23 cellular contexts compared by ENCODE assay signal in the genomic region with DNA sequence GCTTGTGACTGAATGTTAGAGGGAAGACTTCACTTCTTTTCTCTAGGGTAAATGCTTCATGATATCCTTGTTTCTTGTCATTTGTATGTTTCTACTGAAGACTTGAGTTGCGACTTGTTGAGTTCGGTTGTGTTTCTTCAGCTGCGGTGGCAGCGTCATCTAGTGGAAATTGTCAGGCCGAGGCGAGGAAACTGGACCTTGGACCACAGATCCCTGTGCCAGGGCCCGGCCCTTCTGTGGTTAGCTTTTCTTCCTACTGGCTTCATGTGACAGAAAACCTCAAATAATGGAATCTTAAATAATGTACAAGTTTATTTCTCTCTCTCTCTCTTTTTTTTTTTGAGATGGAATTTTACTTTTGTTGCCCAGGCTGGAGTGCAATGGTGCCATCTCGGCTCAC. TPM values are rescaled to one million over a fixed set of nuclear protein-coding genes. Genes with fewer than 3 reads are reported as not detected.
DNase-seq lines count a peak whose midpoint lies in the region; ATAC-seq and TF ChIP-seq lines count a peak whose summit lies in the region.
"Had no signal": no experiment of that assay in that cellular context is flagged by ENCODE, and none has a peak within 500 bp of the region (broad histone marks: within the 10 kb centered on the region; RNA-seq: fewer than 3 reads in every experiment).

No MANE protein-coding gene starts in this region.

- no peak for DNase-seq in cardiac muscle cell (ENCODE audit: low read depth in 1 of 2, low spot score in 1 of 2)
- DNase-seq in cardiac septum (ENCODE audit: low spot score) = no peak
- peak; percentile 68 to 81 for DNase-seq in left colon
- DNase-seq in neural progenitor cell (ENCODE audit: low spot score) = no peak
- DNase-seq in activated T-cell treated with anti-CD3 and anti-CD28 coated beads, Interleukin-2, amount 50 U/mL, for 24 hours = no peak
- DNase-seq in stimulated activated CD4-positive, alpha-beta T cell treated with anti-CD3 and anti-CD28 coated beads, Interleukin-12 subunit alpha, Interleukin-12 subunit beta, amount 100 ng/mL, for 4 hours = no peak
- DNase-seq: activated CD4-positive, alpha-beta T cell treated with anti-CD3 and anti-CD28 coated beads, Interleukin-2, amount 50 U/mL, for 4 hours; activated CD8-positive, alpha-beta memory T cell treated with anti-CD3 and anti-CD28 coated beads, Interleukin-2, amount 50 U/mL, for 4 hours; activated naive CD8-positive, alpha-beta T cell treated with anti-CD3 and anti-CD28 coated beads, Interleukin-2, amount 10 ng/mL, durations not matched to agents 7 days and 5 days; brain microvascular endothelial cell; COR-L47; naive thymus-derived CD4-positive, alpha-beta T cell; NCI-H1417 treated with DMSO at 0.1 percent for 48 hours; NCI-H524; SK-N-SH; stimulated activated CD4-positive, alpha-beta T cell treated with anti-CD3 and anti-CD28 coated beads, Interleukin-2, amount 100 ng/mL, for 24 hours had no signal

- no peaks in the 10 kb centered on the region for H3K36me3 ChIP-seq in cardiac muscle cell
- no peaks in the 10 kb centered on the region for H3K36me3 ChIP-seq in neural progenitor cell

- peaks cover 12% of the 10 kb centered on the region for H4K20me1 ChIP-seq in neural progenitor cell (ENCODE audit: low read depth)

- no peak overlapping the region for H3K4me2 ChIP-seq in neural progenitor cell
- H3K4me2 ChIP-seq: SK-N-SH had no signal

- peaks cover 46% of the 10 kb centered on the region for H3K79me2 ChIP-seq in neural progenitor cell (ENCODE audit: low read depth)

- no peak overlapping the region for H3K27ac Mint-ChIP-seq in neural progenitor cell
- no peak overlapping the region for H3K27ac Mint-ChIP-seq in activated T-cell treated with anti-CD3 and anti-CD28 coated beads, Interleukin-2, amount 50 U/mL, for 24 hours
- H3K27ac Mint-ChIP-seq: B cell; IgD-negative memory B cell; naive thymus-derived CD4-positive, alpha-beta T cell; stimulated activated memory B cell treated with anti-CD40 and anti-IgM and Interleukin-4, amounts not matched to agents 10 μg/mL and 1 μg/mL and 100 μg/mL, for 72 hours had no signal

- H3K9me3 Mint-ChIP-seq in neural progenitor cell = no peaks in the 10 kb centered on the region
- no peaks in the 10 kb centered on the region for H3K9me3 Mint-ChIP-seq in activated T-cell treated with anti-CD3 and anti-CD28 coated beads, Interleukin-2, amount 50 U/mL, for 24 hours
- H3K9me3 Mint-ChIP-seq: activated naive CD8-positive, alpha-beta T cell treated with anti-CD3 and anti-CD28 coated beads, Interleukin-2, amount 10 ng/mL, durations not matched to agents 7 days and 5 days; IgD-negative memory B cell; naive thymus-derived CD4-positive, alpha-beta T cell; stimulated activated memory B cell treated with anti-CD40 and anti-IgM and Interleukin-4, amounts not matched to agents 10 μg/mL and 1 μg/mL and 100 μg/mL, for 72 hours had no signal

- H3K4me3 Mint-ChIP-seq in neural progenitor cell = peak overlapping the region; percentile 61
- H3K4me3 Mint-ChIP-seq in activated T-cell treated with anti-CD3 and anti-CD28 coated beads, Interleukin-2, amount 50 U/mL, for 24 hours = no peak overlapping the region
- H3K4me3 Mint-ChIP-seq: activated naive CD8-positive, alpha-beta T cell treated with anti-CD3 and anti-CD28 coated beads, Interleukin-2, amount 10 ng/mL, durations not matched to agents 7 days and 5 days; B cell; IgD-negative memory B cell; naive thymus-derived CD4-positive, alpha-beta T cell; stimulated activated memory B cell treated with anti-CD40 and anti-IgM and Interleukin-4, amounts not matched to agents 10 μg/mL and 1 μg/mL and 100 μg/mL, for 72 hours had no signal

- no peak overlapping the region for H3K9ac ChIP-seq in neural progenitor cell
- H3K9ac ChIP-seq: SK-N-SH had no signal

- H3K27me3 Mint-ChIP-seq in neural progenitor cell (ENCODE audit: insufficient read depth, low read depth) = no peaks in the 10 kb centered on the region
- H3K27me3 Mint-ChIP-seq in activated T-cell treated with anti-CD3 and anti-CD28 coated beads, Interleukin-2, amount 50 U/mL, for 24 hours = no peaks in the 10 kb centered on the region
- H3K27me3 Mint-ChIP-seq: activated naive CD8-positive, alpha-beta T cell treated with anti-CD3 and anti-CD28 coated beads, Interleukin-2, amount 10 ng/mL, durations not matched to agents 7 days and 5 days; B cell; IgD-negative memory B cell; naive thymus-derived CD4-positive, alpha-beta T cell; stimulated activated memory B cell treated with anti-CD40 and anti-IgM and Interleukin-4, amounts not matched to agents 10 μg/mL and 1 μg/mL and 100 μg/mL, for 72 hours had no signal

- H3K27ac ChIP-seq in cardiac muscle cell (peak overlapping the region; percentile 46), neural progenitor cell (no peak overlapping the region)
- H3K27ac ChIP-seq: 22Rv1, brain microvascular endothelial cell, RWPE1 had no signal

- H3K4me1 ChIP-seq in cardiac muscle cell (ENCODE audit: low read depth) (peaks cover 15% of the 10 kb centered on the region), neural progenitor cell (peaks cover 42% of the 10 kb centered on the region)

- H3K9me3 ChIP-seq in cardiac muscle cell (ENCODE audit: low read depth) (no peaks in the 10 kb centered on the region), neural progenitor cell (ENCODE audit: low read depth) (no peaks in the 10 kb centered on the region)
- H3K9me3 ChIP-seq: SK-N-SH had no signal

- ATAC-seq in left colon = peak; percentile 95
- no peak for ATAC-seq in HG03521 (IDR thresholded peaks at IDR 0.05; ENCODE audit: unreplicated experiment)
- ATAC-seq in HG03571 (IDR thresholded peaks at IDR 0.05; ENCODE audit: unreplicated experiment) = no peak
- ATAC-seq: naive thymus-derived CD4-positive, alpha-beta T cell; stimulated activated memory B cell treated with anti-CD40 and anti-IgM and Interleukin-4, amounts not matched to agents 10 μg/mL and 1 μg/mL and 100 μg/mL, for 72 hours had no signal

- peaks cover 39% of the 10 kb centered on the region for H3F3A ChIP-seq in neural progenitor cell (ENCODE audit: low read depth)

- peaks cover 11% of the 10 kb centered on the region for H3K4me1 Mint-ChIP-seq in neural progenitor cell
- no peaks in the 10 kb centered on the region for H3K4me1 Mint-ChIP-seq in activated T-cell treated with anti-CD3 and anti-CD28 coated beads, Interleukin-2, amount 50 U/mL, for 24 hours (ENCODE audit: low read depth)
- H3K4me1 Mint-ChIP-seq: B cell had no signal

- no peak overlapping the region for H2AFZ ChIP-seq in neural progenitor cell (replicated peaks)

- intact Hi-C loops in cardiac septum (cut with DNase I) (no loop called here), left colon (cut with DNase I, micrococcal nuclease) (no loop called here)

- TF ChIP-seq CTCF in cardiac muscle cell (IDR thresholded peaks at IDR 0.05; ENCODE audit: low read depth, low read length) = no peak
- TF ChIP-seq CTCF in neural progenitor cell (IDR thresholded peaks at IDR 0.05) = no peak

- peaks cover 21% of the 10 kb centered on the region for H3K36me3 Mint-ChIP-seq in neural progenitor cell
- peaks cover 96% of the 10 kb centered on the region for H3K36me3 Mint-ChIP-seq in activated T-cell treated with anti-CD3 and anti-CD28 coated beads, Interleukin-2, amount 50 U/mL, for 24 hours (ENCODE audit: low read depth)

- H3K27me3 ChIP-seq in cardiac muscle cell (no peaks in the 10 kb centered on the region), neural progenitor cell (no peaks in the 10 kb centered on the region)
- H3K27me3 ChIP-seq: brain microvascular endothelial cell had no signal

- no peak overlapping the region for H3K4me3 ChIP-seq in cardiac muscle cell
- no peak overlapping the region for H3K4me3 ChIP-seq in neural progenitor cell

RNA-seq across cellular contexts. Expression of a gene that starts 12.4 kb away (rescaled TPM):
- total RNA-seq in cardiac muscle cell = 18.0 and 18.2 TPM in 2 replicates
- polyA plus RNA-seq in cardiac muscle cell = 32.8 and 37.9 TPM in 2 replicates
- 5.3 TPM for total RNA-seq in cardiac septum
- total RNA-seq in left colon = 10 to 100 TPM in 1 of 2 donors, 1 to 10 TPM in 1; 5.1 to 10.9 TPM
- 26.3 and 32.5 TPM in 2 replicates for total RNA-seq in neural progenitor cell (ENCODE audit: low replicate concordance)

Comparison
In these comparisons a context has a peak if more than half of its experiments do, and no peak if none do; other contexts are left out.
1. DNase-seq: peak in left colon (2 of 2); none in cardiac muscle cell (0 of 2), cardiac septum (single experiment), neural progenitor cell (single experiment), activated T-cell treated with anti-CD3 and anti-CD28 coated beads, Interleukin-2, amount 50 U/mL, for 24 hours (single experiment) and stimulated activated CD4-positive, alpha-beta T cell treated with anti-CD3 and anti-CD28 coated beads, Interleukin-12 subunit alpha, Interleukin-12 subunit beta, amount 100 ng/mL, for 4 hours (single experiment).